Comparison of ENCODE assay signal across 2 cellular contexts in the genomic region with DNA sequence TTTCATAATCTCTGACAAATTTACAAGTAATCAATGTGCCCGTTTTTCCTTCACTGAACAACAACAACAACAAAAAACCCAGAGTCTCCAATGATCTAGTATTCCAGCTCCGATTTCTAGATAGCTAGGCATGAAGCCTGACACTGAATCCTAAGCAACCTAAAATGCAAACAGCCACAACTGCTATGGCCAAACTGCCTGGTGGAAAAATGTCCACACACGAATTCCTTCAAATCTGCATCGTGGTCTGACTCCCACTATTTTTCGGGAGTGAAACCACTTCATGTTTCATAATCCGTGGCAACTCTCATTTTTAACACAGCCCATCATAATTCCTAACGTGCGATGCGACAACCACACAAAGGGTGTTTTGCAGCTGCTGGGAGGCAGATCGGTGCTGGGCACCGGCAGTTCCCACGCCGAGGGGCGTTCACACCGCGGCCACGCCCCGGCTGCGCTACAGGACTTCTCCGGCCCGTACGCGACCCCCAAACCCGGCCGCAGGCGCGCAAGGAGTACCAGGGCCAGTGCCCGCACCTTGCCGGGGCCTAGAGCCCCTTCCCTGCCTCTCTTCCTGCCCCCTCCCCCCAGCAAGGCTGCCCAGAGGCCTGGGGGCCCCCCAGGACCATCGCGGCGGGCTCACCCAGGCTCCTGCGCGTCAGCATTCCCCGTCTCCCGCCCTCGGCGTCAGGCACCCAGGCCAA.
TF ChIP-seq lines count a peak whose summit lies in the region.

No MANE protein-coding gene starts in this region.

TF ChIP-seq in A549, 52 proteins besides CTCF, POLR2A, EP300 and RAD21:
- TF ChIP-seq EHMT2 (IDR thresholded peaks at IDR 0.05; ENCODE audit: low read depth) (no peak), FOSB (CRISPR knock-in tag; IDR thresholded peaks at IDR 0.05) (0 out of 2 replicates have a peak, but pooled peaks have one; percentile 82), HEYL (CRISPR knock-in tag; IDR thresholded peaks at IDR 0.05) (no peak), MAFK (IDR thresholded peaks at IDR 0.05; ENCODE audit: partially characterized antibody) (no peak), RCOR1 (IDR thresholded peaks at IDR 0.05; ENCODE audit: low read depth, low read length) (no peak), ZNF302 (CRISPR knock-in tag; IDR thresholded peaks at IDR 0.05) (no peak), HOXB5 (CRISPR knock-in tag; IDR thresholded peaks at IDR 0.05) (0 out of 2 replicates have a peak, but pooled peaks have one; percentile 23)
- TF ChIP-seq, protein P1, sequence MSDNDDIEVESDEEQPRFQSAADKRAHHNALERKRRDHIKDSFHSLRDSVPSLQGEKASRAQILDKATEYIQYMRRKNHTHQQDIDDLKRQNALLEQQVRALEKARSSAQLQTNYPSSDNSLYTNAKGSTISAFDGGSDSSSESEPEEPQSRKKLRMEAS (IDR thresholded peaks at IDR 0.05) = peak; percentile 25; the same call in 1 of the 2 replicates

TF ChIP-seq in H1, 55 proteins besides CTCF, POLR2A, EP300 and RAD21:
- no peak for TF ChIP-seq SUZ12 (IDR thresholded peaks at IDR 0.05; ENCODE audit: low read length)
- TF ChIP-seq CBX5 (IDR thresholded peaks at IDR 0.05; ENCODE audit: low read depth, low read length) = no peak
- TF ChIP-seq KDM1A (IDR thresholded peaks at IDR 0.05; ENCODE audit: borderline replicate concordance, low read length) = peak; percentile 23; the same call in 1 of the 2 replicates
- TF ChIP-seq YY1 (IDR thresholded peaks at IDR 0.05; ENCODE audit: low read depth, low read length) = no peak
- TF ChIP-seq TAF1 (IDR thresholded peaks at IDR 0.05; ENCODE audit: low read depth, low read length) = no peak
- TF ChIP-seq NANOG (IDR thresholded peaks at IDR 0.05; ENCODE audit: insufficient read depth, low read depth, low read length, poor library complexity, severe bottlenecking) = no peak
- TF ChIP-seq, protein P1 (IDR thresholded peaks at IDR 0.05) = peak; percentile 11; the same call in 1 of the 2 replicates
- no peak for TF ChIP-seq RFX5 (IDR thresholded peaks at IDR 0.05; ENCODE audit: borderline replicate concordance, low read depth, low read length)
- TF ChIP-seq SRF (IDR thresholded peaks at IDR 0.05; ENCODE audit: low read depth, low read length) = no peak
- TF ChIP-seq RBBP5 (IDR thresholded peaks at IDR 0.05; ENCODE audit: borderline replicate concordance, low read depth, low read length) = peak; percentile 11; the same call in 1 of the 2 replicates
- TF ChIP-seq SIN3A (conservative IDR thresholded peaks at IDR 0.05 in 1 of 2, IDR thresholded peaks at IDR 0.05 in 1 of 2; ENCODE audit: low read depth in 1 of 2, low read length in 2 of 2) = no peak
- no peak for TF ChIP-seq CHD1 (IDR thresholded peaks at IDR 0.05; ENCODE audit: low read depth, low read length)
- TF ChIP-seq CHD2 (IDR thresholded peaks at IDR 0.05; ENCODE audit: low read length) = no peak
- TF ChIP-seq POLR2AphosphoS5 (IDR thresholded peaks at IDR 0.05; ENCODE audit: low read depth, low read length) = 0 out of 2 replicates have a peak, but pooled peaks have one; percentile 7
- peak in 1 of 2 experiments; percentile 57; a peak in 1 of 4 replicates for TF ChIP-seq HDAC2 (IDR thresholded peaks at IDR 0.05; ENCODE audit: borderline replicate concordance in 1 of 2, low read depth in 2 of 2, low read length in 2 of 2)
- TF ChIP-seq TBP (IDR thresholded peaks at IDR 0.05; ENCODE audit: low read depth, low read length) = 0 out of 2 replicates have a peak, but pooled peaks have one; percentile 5
- TF ChIP-seq POU5F1 (IDR thresholded peaks at IDR 0.05; ENCODE audit: low read depth, low read length) = no peak
- TF ChIP-seq ZNF274 (IDR thresholded peaks at IDR 0.05; ENCODE audit: borderline replicate concordance, extremely low read depth, low read length) = no peak
- no peak for TF ChIP-seq GABPA (IDR thresholded peaks at IDR 0.05; ENCODE audit: borderline replicate concordance, insufficient read depth, low read length)
- peak; percentile 51 for TF ChIP-seq KDM4A (IDR thresholded peaks at IDR 0.05; ENCODE audit: low read depth, low read length, severe bottlenecking)
- TF ChIP-seq KDM5A (IDR thresholded peaks at IDR 0.05; ENCODE audit: low read length) = no peak
- TF ChIP-seq, protein P2, sequence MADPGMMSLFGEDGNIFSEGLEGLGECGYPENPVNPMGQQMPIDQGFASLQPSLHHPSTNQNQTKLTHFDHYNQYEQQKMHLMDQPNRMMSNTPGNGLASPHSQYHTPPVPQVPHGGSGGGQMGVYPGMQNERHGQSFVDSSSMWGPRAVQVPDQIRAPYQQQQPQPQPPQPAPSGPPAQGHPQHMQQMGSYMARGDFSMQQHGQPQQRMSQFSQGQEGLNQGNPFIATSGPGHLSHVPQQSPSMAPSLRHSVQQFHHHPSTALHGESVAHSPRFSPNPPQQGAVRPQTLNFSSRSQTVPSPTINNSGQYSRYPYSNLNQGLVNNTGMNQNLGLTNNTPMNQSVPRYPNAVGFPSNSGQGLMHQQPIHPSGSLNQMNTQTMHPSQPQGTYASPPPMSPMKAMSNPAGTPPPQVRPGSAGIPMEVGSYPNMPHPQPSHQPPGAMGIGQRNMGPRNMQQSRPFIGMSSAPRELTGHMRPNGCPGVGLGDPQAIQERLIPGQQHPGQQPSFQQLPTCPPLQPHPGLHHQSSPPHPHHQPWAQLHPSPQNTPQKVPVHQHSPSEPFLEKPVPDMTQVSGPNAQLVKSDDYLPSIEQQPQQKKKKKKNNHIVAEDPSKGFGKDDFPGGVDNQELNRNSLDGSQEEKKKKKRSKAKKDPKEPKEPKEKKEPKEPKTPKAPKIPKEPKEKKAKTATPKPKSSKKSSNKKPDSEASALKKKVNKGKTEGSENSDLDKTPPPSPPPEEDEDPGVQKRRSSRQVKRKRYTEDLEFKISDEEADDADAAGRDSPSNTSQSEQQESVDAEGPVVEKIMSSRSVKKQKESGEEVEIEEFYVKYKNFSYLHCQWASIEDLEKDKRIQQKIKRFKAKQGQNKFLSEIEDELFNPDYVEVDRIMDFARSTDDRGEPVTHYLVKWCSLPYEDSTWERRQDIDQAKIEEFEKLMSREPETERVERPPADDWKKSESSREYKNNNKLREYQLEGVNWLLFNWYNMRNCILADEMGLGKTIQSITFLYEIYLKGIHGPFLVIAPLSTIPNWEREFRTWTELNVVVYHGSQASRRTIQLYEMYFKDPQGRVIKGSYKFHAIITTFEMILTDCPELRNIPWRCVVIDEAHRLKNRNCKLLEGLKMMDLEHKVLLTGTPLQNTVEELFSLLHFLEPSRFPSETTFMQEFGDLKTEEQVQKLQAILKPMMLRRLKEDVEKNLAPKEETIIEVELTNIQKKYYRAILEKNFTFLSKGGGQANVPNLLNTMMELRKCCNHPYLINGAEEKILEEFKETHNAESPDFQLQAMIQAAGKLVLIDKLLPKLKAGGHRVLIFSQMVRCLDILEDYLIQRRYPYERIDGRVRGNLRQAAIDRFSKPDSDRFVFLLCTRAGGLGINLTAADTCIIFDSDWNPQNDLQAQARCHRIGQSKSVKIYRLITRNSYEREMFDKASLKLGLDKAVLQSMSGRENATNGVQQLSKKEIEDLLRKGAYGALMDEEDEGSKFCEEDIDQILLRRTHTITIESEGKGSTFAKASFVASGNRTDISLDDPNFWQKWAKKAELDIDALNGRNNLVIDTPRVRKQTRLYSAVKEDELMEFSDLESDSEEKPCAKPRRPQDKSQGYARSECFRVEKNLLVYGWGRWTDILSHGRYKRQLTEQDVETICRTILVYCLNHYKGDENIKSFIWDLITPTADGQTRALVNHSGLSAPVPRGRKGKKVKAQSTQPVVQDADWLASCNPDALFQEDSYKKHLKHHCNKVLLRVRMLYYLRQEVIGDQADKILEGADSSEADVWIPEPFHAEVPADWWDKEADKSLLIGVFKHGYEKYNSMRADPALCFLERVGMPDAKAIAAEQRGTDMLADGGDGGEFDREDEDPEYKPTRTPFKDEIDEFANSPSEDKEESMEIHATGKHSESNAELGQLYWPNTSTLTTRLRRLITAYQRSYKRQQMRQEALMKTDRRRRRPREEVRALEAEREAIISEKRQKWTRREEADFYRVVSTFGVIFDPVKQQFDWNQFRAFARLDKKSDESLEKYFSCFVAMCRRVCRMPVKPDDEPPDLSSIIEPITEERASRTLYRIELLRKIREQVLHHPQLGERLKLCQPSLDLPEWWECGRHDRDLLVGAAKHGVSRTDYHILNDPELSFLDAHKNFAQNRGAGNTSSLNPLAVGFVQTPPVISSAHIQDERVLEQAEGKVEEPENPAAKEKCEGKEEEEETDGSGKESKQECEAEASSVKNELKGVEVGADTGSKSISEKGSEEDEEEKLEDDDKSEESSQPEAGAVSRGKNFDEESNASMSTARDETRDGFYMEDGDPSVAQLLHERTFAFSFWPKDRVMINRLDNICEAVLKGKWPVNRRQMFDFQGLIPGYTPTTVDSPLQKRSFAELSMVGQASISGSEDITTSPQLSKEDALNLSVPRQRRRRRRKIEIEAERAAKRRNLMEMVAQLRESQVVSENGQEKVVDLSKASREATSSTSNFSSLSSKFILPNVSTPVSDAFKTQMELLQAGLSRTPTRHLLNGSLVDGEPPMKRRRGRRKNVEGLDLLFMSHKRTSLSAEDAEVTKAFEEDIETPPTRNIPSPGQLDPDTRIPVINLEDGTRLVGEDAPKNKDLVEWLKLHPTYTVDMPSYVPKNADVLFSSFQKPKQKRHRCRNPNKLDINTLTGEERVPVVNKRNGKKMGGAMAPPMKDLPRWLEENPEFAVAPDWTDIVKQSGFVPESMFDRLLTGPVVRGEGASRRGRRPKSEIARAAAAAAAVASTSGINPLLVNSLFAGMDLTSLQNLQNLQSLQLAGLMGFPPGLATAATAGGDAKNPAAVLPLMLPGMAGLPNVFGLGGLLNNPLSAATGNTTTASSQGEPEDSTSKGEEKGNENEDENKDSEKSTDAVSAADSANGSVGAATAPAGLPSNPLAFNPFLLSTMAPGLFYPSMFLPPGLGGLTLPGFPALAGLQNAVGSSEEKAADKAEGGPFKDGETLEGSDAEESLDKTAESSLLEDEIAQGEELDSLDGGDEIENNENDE (IDR thresholded peaks at IDR 0.05; ENCODE audit: insufficient replicate concordance, low read length) = peak; percentile 43
- no peak for TF ChIP-seq SP4 (IDR thresholded peaks at IDR 0.05; ENCODE audit: low read length)
- TF ChIP-seq BACH1 (IDR thresholded peaks at IDR 0.05; ENCODE audit: low read length) = peak; percentile 40
